Comparison of ENCODE assay signal across 1 cellular context in genomic region chr9:135355466-135356420, GRCh38.
TF ChIP-seq lines count a peak whose summit lies in the region.

No MANE protein-coding gene starts in this region.

TF ChIP-seq in WTC11, 78 proteins besides CTCF, POLR2A, EP300 and RAD21 (continued from another document):
- no peak for TF ChIP-seq STAT6 (CRISPR knock-in tag; conservative IDR thresholded peaks at IDR 0.05; ENCODE audit: low read depth)
- TF ChIP-seq, protein P1, sequence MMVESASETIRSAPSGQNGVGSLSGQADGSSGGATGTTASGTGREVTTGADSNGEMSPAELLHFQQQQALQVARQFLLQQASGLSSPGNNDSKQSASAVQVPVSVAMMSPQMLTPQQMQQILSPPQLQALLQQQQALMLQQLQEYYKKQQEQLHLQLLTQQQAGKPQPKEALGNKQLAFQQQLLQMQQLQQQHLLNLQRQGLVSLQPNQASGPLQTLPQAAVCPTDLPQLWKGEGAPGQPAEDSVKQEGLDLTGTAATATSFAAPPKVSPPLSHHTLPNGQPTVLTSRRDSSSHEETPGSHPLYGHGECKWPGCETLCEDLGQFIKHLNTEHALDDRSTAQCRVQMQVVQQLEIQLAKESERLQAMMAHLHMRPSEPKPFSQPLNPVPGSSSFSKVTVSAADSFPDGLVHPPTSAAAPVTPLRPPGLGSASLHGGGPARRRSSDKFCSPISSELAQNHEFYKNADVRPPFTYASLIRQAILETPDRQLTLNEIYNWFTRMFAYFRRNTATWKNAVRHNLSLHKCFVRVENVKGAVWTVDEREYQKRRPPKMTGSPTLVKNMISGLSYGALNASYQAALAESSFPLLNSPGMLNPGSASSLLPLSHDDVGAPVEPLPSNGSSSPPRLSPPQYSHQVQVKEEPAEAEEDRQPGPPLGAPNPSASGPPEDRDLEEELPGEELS (CRISPR knock-in tag; IDR thresholded peaks at IDR 0.05) = no peak
- TF ChIP-seq, protein P2, sequence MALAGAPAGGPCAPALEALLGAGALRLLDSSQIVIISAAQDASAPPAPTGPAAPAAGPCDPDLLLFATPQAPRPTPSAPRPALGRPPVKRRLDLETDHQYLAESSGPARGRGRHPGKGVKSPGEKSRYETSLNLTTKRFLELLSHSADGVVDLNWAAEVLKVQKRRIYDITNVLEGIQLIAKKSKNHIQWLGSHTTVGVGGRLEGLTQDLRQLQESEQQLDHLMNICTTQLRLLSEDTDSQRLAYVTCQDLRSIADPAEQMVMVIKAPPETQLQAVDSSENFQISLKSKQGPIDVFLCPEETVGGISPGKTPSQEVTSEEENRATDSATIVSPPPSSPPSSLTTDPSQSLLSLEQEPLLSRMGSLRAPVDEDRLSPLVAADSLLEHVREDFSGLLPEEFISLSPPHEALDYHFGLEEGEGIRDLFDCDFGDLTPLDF (CRISPR knock-in tag; IDR thresholded peaks at IDR 0.05) = no peak
